23 cellular contexts compared by ENCODE assay signal in the genomic region with DNA sequence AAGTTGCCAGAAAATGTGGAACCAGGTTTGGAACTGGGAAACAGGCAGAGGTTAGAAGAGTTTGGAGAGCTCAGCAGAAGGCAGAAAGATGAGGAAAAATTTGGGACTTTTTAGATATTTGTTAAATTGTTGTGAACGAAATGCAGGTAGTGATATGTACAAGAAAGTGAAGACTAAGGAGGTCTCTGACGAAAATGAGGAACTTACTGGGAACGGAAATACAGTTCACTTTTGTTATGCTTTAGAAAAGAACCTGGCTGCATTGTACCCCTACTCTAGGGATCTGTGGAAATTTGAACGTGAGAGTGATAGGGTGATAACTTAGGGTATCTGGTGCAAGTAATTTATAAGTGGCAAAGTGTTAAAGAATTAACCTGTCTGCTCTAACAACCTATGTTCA.
"Had no signal": no experiment of that assay in that cellular context is flagged by ENCODE, and none has a peak within 500 bp of the region (broad histone marks: within the 10 kb centered on the region; RNA-seq: fewer than 3 reads in every experiment).

No MANE protein-coding gene starts in this region.

- H3K27ac ChIP-seq: coronary artery, lower lobe of right lung, neutrophil, parathyroid adenoma, right lobe of liver, stomach, thyroid gland had no signal

- H3K9me3 ChIP-seq: lower lobe of right lung, neutrophil, thyroid gland had no signal

- H3K4me3 Mint-ChIP-seq: effector memory CD8-positive, alpha-beta T cell; type B pancreatic cell had no signal

- ATAC-seq: effector memory CD8-positive, alpha-beta T cell; left ventricle myocardium superior; lower lobe of right lung; right lobe of liver had no signal

- DNase-seq: dermis blood vessel endothelial cell; effector memory CD8-positive, alpha-beta T cell; erythroblast; hypothalamus; islet precursor cell; kidney glomerular epithelial cell; left ventricle myocardium superior; lower lobe of right lung; natural killer cell; right lobe of liver; small intestine; stimulated activated CD4-positive, alpha-beta T cell treated with anti-CD3 and anti-CD28 coated beads, Interleukin-15, amount 100 ng/mL, for 24 hours; stimulated activated CD4-positive, alpha-beta T cell treated with anti-CD3 and anti-CD28 coated beads, Interleukin-4, amount 100 ng/mL, for 1 hour; stimulated activated CD8-positive, alpha-beta memory T cell treated with anti-CD3 and anti-CD28 coated beads, Interleukin-4, amount 100 ng/mL, for 48 hours; stimulated activated naive CD4-positive, alpha-beta T cell treated with Interleukin-2 at 50 U/mL for 16 hours; stomach; thyroid gland had no signal

- H3K4me3 ChIP-seq: coronary artery, lower lobe of right lung, right lobe of liver, stomach, thyroid gland had no signal

- H3K36me3 Mint-ChIP-seq: natural killer cell had no signal

- H2AFZ ChIP-seq: parathyroid adenoma had no signal

- H3K27me3 ChIP-seq: neutrophil, right lobe of liver, stomach, thyroid gland had no signal

- H3K4me1 ChIP-seq: lower lobe of right lung, parathyroid adenoma, right lobe of liver, stomach, thyroid gland had no signal

- H3K9ac ChIP-seq: parathyroid adenoma had no signal

- H3K27ac Mint-ChIP-seq: effector memory CD8-positive, alpha-beta T cell; immature natural killer cell; natural killer cell; progenitor cell of endocrine pancreas; type B pancreatic cell had no signal

- H3K27me3 Mint-ChIP-seq: effector memory CD8-positive, alpha-beta T cell; progenitor cell of endocrine pancreas; type B pancreatic cell had no signal

- H3K36me3 ChIP-seq: lower lobe of right lung, neutrophil, right lobe of liver, stomach, thyroid gland had no signal

- H3K79me2 ChIP-seq: parathyroid adenoma had no signal

- H3K9me3 Mint-ChIP-seq: natural killer cell had no signal
